ENCODE assay signal across 25 cellular contexts in the genomic region with DNA sequence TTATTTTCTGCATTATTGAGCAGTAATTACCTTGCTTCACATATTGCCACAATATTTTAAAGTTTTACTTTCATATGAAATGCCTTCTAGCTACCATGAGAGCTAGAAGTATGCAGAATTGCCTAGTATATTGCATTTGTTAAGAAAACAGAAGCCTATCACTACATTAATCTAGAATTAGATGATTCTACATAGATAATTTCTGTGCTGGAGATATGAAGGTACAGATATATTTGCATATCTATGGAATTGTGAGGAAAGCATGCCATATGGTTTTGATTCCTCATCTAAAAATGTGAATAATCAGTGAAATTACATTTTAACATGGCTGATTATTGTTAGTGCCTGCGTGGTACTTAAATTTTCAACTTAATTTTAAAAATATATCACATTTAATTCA.
"Had no signal": no experiment of that assay in that cellular context is flagged by ENCODE, and none has a peak within 500 bp of the region (broad histone marks: within the 10 kb centered on the region; RNA-seq: fewer than 3 reads in every experiment).

No MANE protein-coding gene starts in this region.

- H3K27me3 ChIP-seq: esophagus squamous epithelium, gastrocnemius medialis, heart right ventricle, left lung had no signal

- H3K27ac Mint-ChIP-seq: dendritic cell treated with granulocyte-macrophage colony-stimulating factor and Interleukin-4, amounts not matched to agents 40 ng/mL and 50 ng/mL, for 4 days; effector memory CD8-positive, alpha-beta T cell; endodermal cell; mesothelial cell of epicardium; naive B cell; naive thymus-derived CD8-positive, alpha-beta T cell had no signal

- H3K4me1 Mint-ChIP-seq: endodermal cell, mesothelial cell of epicardium had no signal

- H3K4me3 Mint-ChIP-seq: dendritic cell treated with granulocyte-macrophage colony-stimulating factor and Interleukin-4, amounts not matched to agents 40 ng/mL and 50 ng/mL, for 4 days; effector memory CD8-positive, alpha-beta T cell; endodermal cell; mesothelial cell of epicardium; naive B cell; naive thymus-derived CD8-positive, alpha-beta T cell had no signal

- H3K27me3 Mint-ChIP-seq: dendritic cell treated with granulocyte-macrophage colony-stimulating factor and Interleukin-4, amounts not matched to agents 40 ng/mL and 50 ng/mL, for 4 days; effector memory CD8-positive, alpha-beta T cell; naive B cell; naive thymus-derived CD8-positive, alpha-beta T cell had no signal

- ATAC-seq: effector memory CD8-positive, alpha-beta T cell; esophagus mucosa; gastrocnemius medialis; heart right ventricle; left cardiac atrium; left lung; left ventricle myocardium superior; lower lobe of right lung; mucosa of descending colon; naive thymus-derived CD8-positive, alpha-beta T cell had no signal

- H3K36me3 ChIP-seq: esophagus squamous epithelium, gastrocnemius medialis, heart right ventricle, left lung, lower lobe of right lung had no signal

- H3K4me3 ChIP-seq: esophagus squamous epithelium, gastrocnemius medialis, heart right ventricle, left lung, lower lobe of right lung, mucosa of descending colon had no signal

- H3K9me3 Mint-ChIP-seq: dendritic cell treated with granulocyte-macrophage colony-stimulating factor and Interleukin-4, amounts not matched to agents 40 ng/mL and 50 ng/mL, for 4 days; endodermal cell; naive thymus-derived CD8-positive, alpha-beta T cell had no signal

- H3K9me3 ChIP-seq: esophagus squamous epithelium, gastrocnemius medialis, left lung, lower lobe of right lung, mucosa of descending colon had no signal

- DNase-seq: cortex of kidney; effector CD8-positive, alpha-beta T cell; effector memory CD8-positive, alpha-beta T cell; endodermal cell; erythroblast; esophagus squamous epithelium; foreskin fibroblast; foreskin melanocyte; gastrocnemius medialis; glutamatergic neuron; head of caudate nucleus; heart right ventricle; hippocampal formation; left cardiac atrium; left lung; left ventricle myocardium superior; lower lobe of right lung; mesenchymal stem cell; mucosa of descending colon; naive B cell; naive thymus-derived CD8-positive, alpha-beta T cell had no signal

- H3K27ac ChIP-seq: epithelial cell of prostate, esophagus squamous epithelium, gastrocnemius medialis, heart right ventricle, left lung, lower lobe of right lung had no signal

- H3K4me1 ChIP-seq: esophagus squamous epithelium, gastrocnemius medialis, heart right ventricle, left lung, lower lobe of right lung had no signal

- H3K36me3 Mint-ChIP-seq: naive B cell; naive thymus-derived CD8-positive, alpha-beta T cell had no signal
